Comparison of ENCODE assay signal across 8 cellular contexts in genomic region chr2:85540131-85540587, GRCh38. TPM values are rescaled to one million over a fixed set of nuclear protein-coding genes. Genes with fewer than 3 reads are reported as not detected.
A peak's percentile ranks its signal among the peaks of the same experiment; 100 is the strongest.
DNase-seq lines count a peak whose midpoint lies in the region; ATAC-seq lines count a peak whose summit lies in the region.

No MANE protein-coding gene starts in this region.

- H3K9me3 Mint-ChIP-seq in activated T-cell treated with anti-CD3 and anti-CD28 coated beads, Interleukin-2, amount 50 U/mL, for 72 hours, result no peaks in the 10 kb centered on the region
- H3K9me3 Mint-ChIP-seq in activated T-helper 17 cell treated with anti-CD3 and anti-CD28 coated beads, Interleukin-2, amount 50 U/mL, for 72 hours, result no peaks in the 10 kb centered on the region

- H3K27me3 ChIP-seq in iPS-20b (ENCODE audit: insufficient read depth, low read length), result no peaks in the 10 kb centered on the region

- H3K4me1 ChIP-seq in iPS-20b (ENCODE audit: insufficient read depth, low read length), result peaks cover 20% of the 10 kb centered on the region

- H3K27ac ChIP-seq in iPS-20b (ENCODE audit: low read length) (peak overlapping the region; percentile 99), substantia nigra (ENCODE audit: low read depth, low read length, poor library complexity, severe bottlenecking) (peak overlapping the region; percentile 100)

- peaks cover 35 to 54% of the 10 kb centered on the region in 2 donors for H3K36me3 Mint-ChIP-seq in activated T-cell treated with anti-CD3 and anti-CD28 coated beads, Interleukin-2, amount 50 U/mL, for 72 hours (ENCODE audit: insufficient read depth in 2 of 2)
- H3K36me3 Mint-ChIP-seq in activated T-helper 17 cell treated with anti-CD3 and anti-CD28 coated beads, Interleukin-2, amount 50 U/mL, for 72 hours (ENCODE audit: low read depth), result peaks cover 68% of the 10 kb centered on the region

- peaks cover 63% of the 10 kb centered on the region for H3K4me1 Mint-ChIP-seq in activated T-cell treated with anti-CD3 and anti-CD28 coated beads, Interleukin-2, amount 50 U/mL, for 72 hours (ENCODE audit: low read depth)
- H3K4me1 Mint-ChIP-seq in activated T-helper 17 cell treated with anti-CD3 and anti-CD28 coated beads, Interleukin-2, amount 50 U/mL, for 72 hours, result peaks cover 41% of the 10 kb centered on the region

- no peak for DNase-seq in activated T-cell treated with anti-CD3 and anti-CD28 coated beads, Interleukin-2, amount 50 U/mL, for 72 hours
- no peak for DNase-seq in activated T-cell treated with anti-CD3 and anti-CD28 coated beads for 4 hours
- no peak for DNase-seq in substantia nigra (lab: John Stamatoyannopoulos, UW)
- no peak for DNase-seq in NCI-H526 (lab: John Stamatoyannopoulos, UW)
- DNase-seq in stimulated activated CD8-positive, alpha-beta memory T cell treated with anti-CD3 and anti-CD28 coated beads, Interleukin-4, amount 100 ng/mL, for 48 hours, result no peak

- H3K9ac ChIP-seq in iPS-20b (ENCODE audit: low read depth, low read length), result peak overlapping the region; percentile 100

- H3K4me3 ChIP-seq in iPS-20b (ENCODE audit: low read length), result peak overlapping the region; percentile 95

- H3K4me3 Mint-ChIP-seq in activated T-cell treated with anti-CD3 and anti-CD28 coated beads, Interleukin-2, amount 50 U/mL, for 72 hours, result peak overlapping the region; percentile 97 to 99
- H3K4me3 Mint-ChIP-seq in activated T-helper 17 cell treated with anti-CD3 and anti-CD28 coated beads, Interleukin-2, amount 50 U/mL, for 72 hours, result peak overlapping the region; percentile 95

- no peak for ATAC-seq in activated T-cell treated with anti-CD3 and anti-CD28 coated beads, Interleukin-2, amount 50 U/mL, for 72 hours (replicated peaks in 1 of 2)
- ATAC-seq in activated T-helper 17 cell treated with anti-CD3 and anti-CD28 coated beads, Interleukin-2, amount 50 U/mL, for 72 hours (replicated peaks), result no peak
- ATAC-seq in HG03354 (IDR thresholded peaks at IDR 0.05; ENCODE audit: poor library complexity, severe bottlenecking, unreplicated experiment), result no peak

- H3K9me3 ChIP-seq in iPS-20b (ENCODE audit: insufficient read depth, low read depth, low read length), result no peaks in the 10 kb centered on the region

- H3K36me3 ChIP-seq in iPS-20b (ENCODE audit: insufficient read depth, low read depth, low read length), result peaks cover 55% of the 10 kb centered on the region

- peak overlapping the region; percentile 86 for H3K27ac Mint-ChIP-seq in activated T-cell treated with anti-CD3 and anti-CD28 coated beads, Interleukin-2, amount 50 U/mL, for 72 hours
- H3K27ac Mint-ChIP-seq in activated T-helper 17 cell treated with anti-CD3 and anti-CD28 coated beads, Interleukin-2, amount 50 U/mL, for 72 hours, result peak overlapping the region; percentile 96

- H3K27me3 Mint-ChIP-seq in activated T-cell treated with anti-CD3 and anti-CD28 coated beads, Interleukin-2, amount 50 U/mL, for 72 hours (ENCODE audit: low read depth), result no peaks in the 10 kb centered on the region
- H3K27me3 Mint-ChIP-seq in activated T-helper 17 cell treated with anti-CD3 and anti-CD28 coated beads, Interleukin-2, amount 50 U/mL, for 72 hours, result no peaks in the 10 kb centered on the region

RNA-seq across cellular contexts. Expression of gene MAT2A, which starts 1.2 kb away (rescaled TPM):
- total RNA-seq in activated T-cell treated with anti-CD3 and anti-CD28 coated beads, Interleukin-2, amount 50 U/mL, for 72 hours, result 100 to 1,000 TPM; 253 to 255 TPM
- 100 to 1,000 TPM; 214 to 308 TPM for total RNA-seq in activated T-helper 17 cell treated with anti-CD3 and anti-CD28 coated beads, Interleukin-2, amount 50 U/mL, for 72 hours

RNA-seq across cellular contexts. Expression of gene GGCX, which starts 21.1 kb away (rescaled TPM):
- total RNA-seq in activated T-cell treated with anti-CD3 and anti-CD28 coated beads, Interleukin-2, amount 50 U/mL, for 72 hours, result 10 to 100 TPM; 17.8 to 20.3 TPM
- total RNA-seq in activated T-helper 17 cell treated with anti-CD3 and anti-CD28 coated beads, Interleukin-2, amount 50 U/mL, for 72 hours, result 10 to 100 TPM; 21.3 to 21.7 TPM

RNA-seq across cellular contexts. Expression of gene VAMP8, which starts 37.2 kb away (rescaled TPM):
- 10 to 100 TPM; 85.0 to 89.5 TPM for total RNA-seq in activated T-cell treated with anti-CD3 and anti-CD28 coated beads, Interleukin-2, amount 50 U/mL, for 72 hours
- total RNA-seq in activated T-helper 17 cell treated with anti-CD3 and anti-CD28 coated beads, Interleukin-2, amount 50 U/mL, for 72 hours, result 100 to 1,000 TPM; 103 to 124 TPM

RNA-seq across cellular contexts. Expression of gene VAMP5, which starts 44.1 kb away (rescaled TPM):
- total RNA-seq in activated T-cell treated with anti-CD3 and anti-CD28 coated beads, Interleukin-2, amount 50 U/mL, for 72 hours, result 10 to 100 TPM; 73.3 to 78.9 TPM
- total RNA-seq in activated T-helper 17 cell treated with anti-CD3 and anti-CD28 coated beads, Interleukin-2, amount 50 U/mL, for 72 hours, result 10 to 100 TPM; 36.8 to 51.2 TPM

RNA-seq across cellular contexts. Expression of gene RNF181, which starts 55.4 kb away (rescaled TPM):
- 100 to 1,000 TPM; 114 to 129 TPM for total RNA-seq in activated T-cell treated with anti-CD3 and anti-CD28 coated beads, Interleukin-2, amount 50 U/mL, for 72 hours
- total RNA-seq in activated T-helper 17 cell treated with anti-CD3 and anti-CD28 coated beads, Interleukin-2, amount 50 U/mL, for 72 hours, result 100 to 1,000 TPM; 116 to 156 TPM
